9 cellular contexts compared by ENCODE assay signal in the genomic region with DNA sequence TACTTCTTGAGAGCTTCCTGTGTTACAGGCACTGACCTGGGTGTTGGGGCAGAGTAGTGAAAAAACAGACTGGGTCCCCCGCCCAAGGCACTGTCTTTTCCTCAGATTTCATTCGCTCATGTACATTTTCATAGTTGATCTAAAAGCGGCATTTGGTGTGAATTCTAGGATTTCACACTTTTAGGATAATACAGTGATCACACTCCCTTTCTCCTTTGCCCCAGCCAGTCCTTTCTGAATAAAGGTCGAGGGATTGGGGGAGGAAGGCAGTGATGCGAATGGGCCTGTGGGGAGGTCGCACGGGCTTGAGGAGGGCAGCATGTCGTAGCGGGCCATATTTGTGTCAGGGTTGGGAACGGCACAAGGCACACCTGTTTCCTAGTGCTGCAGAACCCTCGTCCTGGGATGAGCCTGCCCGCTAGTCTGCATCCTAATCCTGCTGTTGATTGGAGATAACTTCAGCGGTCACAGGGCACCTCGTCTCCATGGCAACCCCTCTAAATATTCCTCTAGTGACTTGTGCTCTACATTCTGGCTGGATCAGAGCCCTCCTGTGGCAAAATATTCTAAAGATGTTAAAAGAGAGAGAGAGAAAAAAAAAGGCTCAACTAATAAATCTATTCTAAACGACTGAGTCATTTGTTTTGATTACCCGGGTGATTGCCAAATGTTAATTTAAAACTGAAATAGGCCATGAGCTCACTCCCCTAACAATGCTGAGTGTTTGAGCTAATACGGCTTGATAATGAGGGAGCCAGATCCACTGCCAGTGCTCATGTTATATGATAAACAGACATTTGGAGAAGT. TPM values are rescaled to one million over a fixed set of nuclear protein-coding genes. Genes with fewer than 3 reads are reported as not detected.
A peak's percentile ranks its signal among the peaks of the same experiment; 100 is the strongest.
DNase-seq lines count a peak whose midpoint lies in the region; ATAC-seq and TF ChIP-seq lines count a peak whose summit lies in the region.
"Had no signal": no experiment of that assay in that cellular context is flagged by ENCODE, and none has a peak within 500 bp of the region (broad histone marks: within the 10 kb centered on the region; RNA-seq: fewer than 3 reads in every experiment).

No MANE protein-coding gene starts in this region.

- H3K4me1 ChIP-seq in spleen, result no peaks in the 10 kb centered on the region

- H3K9me3 ChIP-seq in MG63 (no peaks in the 10 kb centered on the region), spleen (no peaks in the 10 kb centered on the region)

- H3K4me3 ChIP-seq in MG63 (no peak overlapping the region), spleen (no peak overlapping the region)

- H3K27ac ChIP-seq in spleen, result peak overlapping the region in 2 of 8 donors; percentile 11 to 48

- DNase-seq in MG63, result peak; percentile 73
- DNase-seq in iPS-NIHi11 (ENCODE audit: low spot score), result peak; percentile 53
- peak; percentile 48 for DNase-seq in superior temporal gyrus (ENCODE audit: extremely low spot score)
- DNase-seq in T-helper 2 cell treated with Interferon-gamma antibody and Interleukin-4, amounts not matched to agents 5 μg/mL and 100 μg/mL, for 36 hours (ENCODE audit: low spot score), result no peak
- no peak for DNase-seq in spleen
- no peak for DNase-seq in SKM-1 (lab: John Stamatoyannopoulos, UW; ENCODE audit: unreplicated experiment)
- DNase-seq: effector CD4-positive, alpha-beta T cell had no signal

- no peak for TF ChIP-seq CTCF in brain (conservative IDR thresholded peaks at IDR 0.05)
- no peak for TF ChIP-seq CTCF in spleen (IDR thresholded peaks at IDR 0.05 in 8 of 11, conservative IDR thresholded peaks at IDR 0.05 in 3 of 11)

- WGBS in spleen, 5 donors, result 50 to 61% (median 53%) methylated on average over 10 to 17 of the region's 17 CpGs

- H3K4me3 Mint-ChIP-seq in brain, result peak overlapping the region; percentile 3 to 71 (median 24)
- no peak overlapping the region for H3K4me3 Mint-ChIP-seq in T-helper 2 cell treated with Interferon-gamma antibody and Interleukin-4, amounts not matched to agents 5 μg/mL and 100 μg/mL, for 36 hours

- H3K36me3 Mint-ChIP-seq in brain, result peaks cover 5% of the 10 kb centered on the region
- H3K36me3 Mint-ChIP-seq in T-helper 2 cell treated with Interferon-gamma antibody and Interleukin-4, amounts not matched to agents 5 μg/mL and 100 μg/mL, for 36 hours (ENCODE audit: low read depth), result no peaks in the 10 kb centered on the region

- no peak for TF ChIP-seq POLR2A in spleen (IDR thresholded peaks at IDR 0.05)

- peak overlapping the region; percentile 4 to 76 (median 49) for H3K27ac Mint-ChIP-seq in brain
- H3K27ac Mint-ChIP-seq in T-helper 2 cell treated with Interferon-gamma antibody and Interleukin-4, amounts not matched to agents 5 μg/mL and 100 μg/mL, for 36 hours, result no peak overlapping the region

- peaks cover 6% of the 10 kb centered on the region for H3K36me3 ChIP-seq in MG63
- no peaks in the 10 kb centered on the region for H3K36me3 ChIP-seq in spleen

- no peak for ATAC-seq in HG03571 (IDR thresholded peaks at IDR 0.05; ENCODE audit: unreplicated experiment)

- H3K27me3 ChIP-seq in MG63, result no peaks in the 10 kb centered on the region
- no peaks in the 10 kb centered on the region for H3K27me3 ChIP-seq in spleen (replicated peaks in 1 of 7)

- intact Hi-C loops in spleen (cut with DNase I; ENCODE audit: low total_unique reads), result no loop called here

- no peaks in the 10 kb centered on the region for H3K9me3 Mint-ChIP-seq in brain
- H3K9me3 Mint-ChIP-seq in T-helper 2 cell treated with Interferon-gamma antibody and Interleukin-4, amounts not matched to agents 5 μg/mL and 100 μg/mL, for 36 hours, result no peaks in the 10 kb centered on the region

- peaks cover 58% of the 10 kb centered on the region for H3K4me1 Mint-ChIP-seq in brain
- H3K4me1 Mint-ChIP-seq in T-helper 2 cell treated with Interferon-gamma antibody and Interleukin-4, amounts not matched to agents 5 μg/mL and 100 μg/mL, for 36 hours (ENCODE audit: low read depth), result peaks cover 1% of the 10 kb centered on the region

- H3K27me3 Mint-ChIP-seq in brain, result peaks cover 7% of the 10 kb centered on the region
- H3K27me3 Mint-ChIP-seq in T-helper 2 cell treated with Interferon-gamma antibody and Interleukin-4, amounts not matched to agents 5 μg/mL and 100 μg/mL, for 36 hours (ENCODE audit: low read depth), result no peaks in the 10 kb centered on the region

RNA-seq across cellular contexts. Expression of gene FHL1, which starts 21.8 kb away (rescaled TPM):
- total RNA-seq in MG63 (2014; rRNA removed; shearing (Covaris generic); ENCODE audit: low replicate concordance), result 149 and 156 TPM in 2 replicates
- polyA plus RNA-seq in brain (ENCODE audit: insufficient read depth, low read depth, low replicate concordance) (110 TPM), spleen (10 to 100 TPM; 33.0 to 43.1 (median 35.9) TPM)
- total RNA-seq in spleen, result 100 to 1,000 TPM in 1 of 7 donors, 10 to 100 TPM in 6; 55.1 to 108 (median 68.8) TPM

Comparison
In these comparisons a context has a peak if more than half of its experiments do, and no peak if none do; other contexts are left out.
1. DNase-seq: peak in MG63 (single experiment), iPS-NIHi11 (single experiment) and superior temporal gyrus (single experiment); none in T-helper 2 cell treated with Interferon-gamma antibody and Interleukin-4, amounts not matched to agents 5 μg/mL and 100 μg/mL, for 36 hours (single experiment), spleen (single experiment) and SKM-1 (single experiment).